ENCODE assay signal across 1 cellular context in genomic region chr7:137985897-137986251, GRCh38.
TF ChIP-seq lines count a peak whose summit lies in the region.

No MANE protein-coding gene starts in this region.

TF ChIP-seq in GM12878, 131 proteins besides CTCF, POLR2A, EP300 and RAD21 (continued from another document and continues in another):
- TF ChIP-seq TCF7 (IDR thresholded peaks at IDR 0.05; ENCODE audit: borderline replicate concordance) (no peak), E4F1 (IDR thresholded peaks at IDR 0.05; ENCODE audit: borderline replicate concordance, partially characterized antibody) (no peak), SP1 (IDR thresholded peaks at IDR 0.05; ENCODE audit: low read depth, low read length) (no peak), MEF2B (IDR thresholded peaks at IDR 0.05; ENCODE audit: partially characterized antibody, poor library complexity, severe bottlenecking) (no peak), ZBTB33 (IDR thresholded peaks at IDR 0.05) (no peak), KDM1A (IDR thresholded peaks at IDR 0.05; ENCODE audit: borderline replicate concordance) (no peak), ATF2 (IDR thresholded peaks at IDR 0.05; ENCODE audit: low read length) (no peak), ZNF384 (IDR thresholded peaks at IDR 0.05; ENCODE audit: borderline replicate concordance, low read depth, low read length) (peak; percentile 81; the same call in 1 of the 2 replicates), ZBTB11 (CRISPR knock-in tag; IDR thresholded peaks at IDR 0.05) (no peak), NFXL1 (IDR thresholded peaks at IDR 0.05; ENCODE audit: borderline replicate concordance) (no peak), FOS (IDR thresholded peaks at IDR 0.05; ENCODE audit: borderline replicate concordance, extremely low read depth, insufficient read length) (no peak), HDAC2 (IDR thresholded peaks at IDR 0.05) (no peak), ESRRA (IDR thresholded peaks at IDR 0.05; ENCODE audit: low read length) (0 out of 2 replicates have a peak, but pooled peaks have one; percentile 45), ZSCAN29 (IDR thresholded peaks at IDR 0.05) (no peak), ZNF622 (IDR thresholded peaks at IDR 0.05) (no peak), NKRF (conservative IDR thresholded peaks at IDR 0.05) (no peak), CBFB (IDR thresholded peaks at IDR 0.05; ENCODE audit: low read depth) (no peak; the same call in 1 of the 2 replicates), NFIC (IDR thresholded peaks at IDR 0.05; ENCODE audit: low read depth, low read length) (no peak), SUPT20H (IDR thresholded peaks at IDR 0.05; ENCODE audit: borderline replicate concordance, control insufficient read depth, low read depth, low read length) (no peak), ZNF274 (IDR thresholded peaks at IDR 0.05; ENCODE audit: insufficient read depth, insufficient read length) (no peak), NR2F1 (conservative IDR thresholded peaks at IDR 0.05) (0 out of 2 replicates have a peak, but pooled peaks have one; percentile 3), RCOR1 (conservative IDR thresholded peaks at IDR 0.05; ENCODE audit: low read depth, low read length) (no peak), MLLT1 (IDR thresholded peaks at IDR 0.05) (no peak), RBBP5 (conservative IDR thresholded peaks at IDR 0.05) (0 out of 2 replicates have a peak, but pooled peaks have one; percentile 26), ZZZ3 (IDR thresholded peaks at IDR 0.05; ENCODE audit: control insufficient read depth, insufficient read length, low read depth) (no peak), SREBF2 (IDR thresholded peaks at IDR 0.05; ENCODE audit: low read length) (no peak), NRF1 (conservative IDR thresholded peaks at IDR 0.05; ENCODE audit: low read depth, low read length) (no peak), E2F8 (IDR thresholded peaks at IDR 0.05; ENCODE audit: low read depth, partially characterized antibody) (peak; percentile 30), IRF5 (IDR thresholded peaks at IDR 0.05; ENCODE audit: borderline replicate concordance) (no peak), PAX8 (IDR thresholded peaks at IDR 0.05) (no peak), CREB1 (IDR thresholded peaks at IDR 0.05; ENCODE audit: low read depth) (no peak), ATF7 (IDR thresholded peaks at IDR 0.05; ENCODE audit: low read depth) (peak; percentile 85), BCL3 (IDR thresholded peaks at IDR 0.05; ENCODE audit: borderline replicate concordance, insufficient read depth, low read depth, low read length, poor library complexity, severe bottlenecking) (no peak), CHD4 (IDR thresholded peaks at IDR 0.05) (no peak), CEBPZ (IDR thresholded peaks at IDR 0.05; ENCODE audit: low read depth, low read length) (no peak), CBX3 (IDR thresholded peaks at IDR 0.05; ENCODE audit: borderline replicate concordance, low read depth) (no peak), STAT3 (IDR thresholded peaks at IDR 0.05; ENCODE audit: low read depth, low read length) (no peak)
